Comparison of ENCODE assay signal across 8 cellular contexts in the genomic region with DNA sequence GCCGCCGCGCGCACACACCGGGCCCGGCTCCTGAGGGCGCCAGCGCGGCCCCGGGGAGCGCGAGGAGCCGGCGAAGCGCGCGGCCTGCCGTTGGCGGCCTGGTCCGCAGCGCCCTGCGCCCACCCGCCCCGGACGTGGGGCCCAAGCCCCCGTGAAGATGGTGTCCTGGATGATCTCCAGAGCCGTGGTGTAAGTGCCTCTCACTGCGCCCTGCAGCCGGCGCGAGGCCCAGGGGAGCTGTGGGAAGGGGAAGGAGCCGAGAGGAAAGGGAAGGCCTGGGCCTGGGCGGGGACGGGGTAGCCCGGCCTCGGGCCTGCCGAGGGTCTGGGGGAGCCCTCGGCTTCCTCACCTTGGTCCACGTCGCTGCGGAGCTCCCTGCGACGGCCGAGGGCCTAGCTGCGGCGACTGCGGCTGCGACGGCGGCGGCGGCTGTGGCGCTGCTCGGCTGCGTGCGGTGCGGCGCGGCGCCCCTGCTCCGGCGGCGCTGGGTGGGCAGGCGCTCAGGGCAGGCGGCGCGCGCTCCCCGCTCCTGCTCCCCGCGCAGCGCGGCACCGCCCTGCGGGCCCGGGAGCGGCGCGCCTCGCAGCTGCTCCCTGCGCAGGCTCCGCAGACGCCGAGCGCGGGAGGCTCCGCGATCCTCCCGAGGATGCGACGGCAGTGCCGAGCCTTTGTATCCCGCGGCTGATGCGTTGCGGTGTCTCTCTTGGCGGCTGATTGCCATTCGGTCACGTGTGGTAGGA. TPM values are rescaled to one million over a fixed set of nuclear protein-coding genes. Genes with fewer than 3 reads are reported as not detected.
DNase-seq lines count a peak whose midpoint lies in the region; ATAC-seq and TF ChIP-seq lines count a peak whose summit lies in the region.

A gene with protein sequence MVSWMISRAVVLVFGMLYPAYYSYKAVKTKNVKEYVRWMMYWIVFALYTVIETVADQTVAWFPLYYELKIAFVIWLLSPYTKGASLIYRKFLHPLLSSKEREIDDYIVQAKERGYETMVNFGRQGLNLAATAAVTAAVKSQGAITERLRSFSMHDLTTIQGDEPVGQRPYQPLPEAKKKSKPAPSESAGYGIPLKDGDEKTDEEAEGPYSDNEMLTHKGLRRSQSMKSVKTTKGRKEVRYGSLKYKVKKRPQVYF (plus strand): TSS at position 13 of the 740 bp plus-strand sequence. CDS start 145 bp downstream, at position 158.

- intact Hi-C loops in lower lobe of right lung (cut with DNase I) = no loop called here

- TF ChIP-seq CTCF in lower lobe of right lung (IDR thresholded peaks at IDR 0.05) = no peak

- ATAC-seq in GM18517 (IDR thresholded peaks at IDR 0.05; ENCODE audit: unreplicated experiment) = peak; percentile 68
- peak; percentile 78 for ATAC-seq in HG03025 (IDR thresholded peaks at IDR 0.05; ENCODE audit: low FRiP score, unreplicated experiment)
- peak; percentile 90 to 92 for ATAC-seq in lower lobe of right lung

- peak within 1 kb of the TSS; percentile 81 for H3K4me3 ChIP-seq in lower lobe of right lung

- DNase-seq in AG08396 (ENCODE audit: low spot score) (peak; percentile 91), NCI-H345 (lab: John Stamatoyannopoulos, UW) (peak; percentile 66), ecto neural progenitor cell (ENCODE audit: low spot score) (peak; percentile 82), lower lobe of right lung (peak; percentile 79)
- DNase-seq in activated CD4-positive, alpha-beta T cell treated with anti-CD3 and anti-CD28 coated beads, Interleukin-2, amount 50 U/mL, for 48 hours = peak; percentile 62 to 66
- DNase-seq in stimulated activated CD4-positive, alpha-beta T cell treated with anti-CD3 and anti-CD28 coated beads, TNF-alpha, amount 100 ng/mL, for 1 hour (ENCODE audit: low read depth in 3 of 3, low spot score in 1 of 3) = peak in 2 of 3 donors; percentile 22 to 37

- peaks cover 49% of the 10 kb centered on the region for H3K4me1 ChIP-seq in lower lobe of right lung

- no peaks in the 10 kb centered on the region for H3K27me3 ChIP-seq in lower lobe of right lung (ENCODE audit: low read depth)

- no peaks in the 10 kb centered on the region for H3K36me3 ChIP-seq in lower lobe of right lung

- no peaks in the 10 kb centered on the region for H3K9me3 ChIP-seq in lower lobe of right lung

- H3K27ac ChIP-seq in lower lobe of right lung = peak within 1 kb of the TSS; percentile 98

RNA-seq across cellular contexts. Expression of the gene that starts here (rescaled TPM):
- total RNA-seq in lower lobe of right lung = 50.9 TPM

Comparison
In these comparisons a context has a peak if more than half of its experiments do, and no peak if none do; other contexts are left out.
1. Peak in every context shown above with its lines: DNase-seq, ATAC-seq, H3K4me3 ChIP-seq and H3K27ac ChIP-seq.
2. DNase-seq: peak in every context shown above with its lines; median percentile 91 in AG08396; 82 in ecto neural progenitor cell; 79 in lower lobe of right lung; 66 in NCI-H345; 64 in activated CD4-positive, alpha-beta T cell treated with anti-CD3 and anti-CD28 coated beads, Interleukin-2, amount 50 U/mL, for 48 hours; 30 in stimulated activated CD4-positive, alpha-beta T cell treated with anti-CD3 and anti-CD28 coated beads, TNF-alpha, amount 100 ng/mL, for 1 hour.